ENCODE assay signal across 8 cellular contexts in genomic region chr3:87771338-87772059, GRCh38. TPM values are rescaled to one million over a fixed set of nuclear protein-coding genes. Genes with fewer than 3 reads are reported as not detected.
DNase-seq lines count a peak whose midpoint lies in the region; ATAC-seq and TF ChIP-seq lines count a peak whose summit lies in the region.

No MANE protein-coding gene starts in this region.

- peaks cover 18% of the 10 kb centered on the region for H3K27me3 Mint-ChIP-seq in activated CD8-positive, alpha-beta T cell treated with anti-CD3 and anti-CD28 coated beads, Interleukin-2, amount 10 ng/mL, durations not matched to agents 7 days and 5 days (ENCODE audit: low read depth)

- CTCF ChIA-PET in activated CD8-positive, alpha-beta T cell treated with anti-CD3 and anti-CD28 coated beads, Interleukin-2, amount 10 ng/mL, durations not matched to agents 7 days and 5 days (lab: Charles Lee): interaction anchor here (0.9 to 3.0 kb wide), 10 partner anchors 15 to 412 kb away, joined by 3 to 17 read pairs (median 4); no protein-coding TSS in a partner anchor

- ATAC-seq in GM21825 (IDR thresholded peaks at IDR 0.05; ENCODE audit: unreplicated experiment) (peak; percentile 97), foreskin keratinocyte (peak; percentile 57)
- peak; percentile 72 for ATAC-seq in activated CD8-positive, alpha-beta T cell treated with anti-CD3 and anti-CD28 coated beads, Interleukin-2, amount 10 ng/mL, durations not matched to agents 7 days and 5 days

- no peak overlapping the region for H3K27ac ChIP-seq in foreskin keratinocyte

- no peaks in the 10 kb centered on the region for H3K36me3 Mint-ChIP-seq in activated CD8-positive, alpha-beta T cell treated with anti-CD3 and anti-CD28 coated beads, Interleukin-2, amount 10 ng/mL, durations not matched to agents 7 days and 5 days (ENCODE audit: low read depth)

- no peaks in the 10 kb centered on the region for H3K27me3 ChIP-seq in foreskin keratinocyte

- intact Hi-C loops in posterior vena cava (cut with DNase I): no loop called here

- DNase-seq in NCI-H82 (lab: John Stamatoyannopoulos, UW) (peak; percentile 35), NCI-H82 treated with DMSO at 0.1 percent for 48 hours (lab: John Stamatoyannopoulos, UW; ENCODE audit: unreplicated experiment) (no peak), foreskin keratinocyte (peak; percentile 6 to 22), renal cortical epithelial cell (ENCODE audit: low read depth) (peak; percentile 49), posterior vena cava (ENCODE audit: low spot score) (no peak)
- peak; percentile 59 for DNase-seq in Jurkat, Clone E6-1 (ENCODE audit: low read depth, low spot score)
- peak; percentile 50 for DNase-seq in activated CD8-positive, alpha-beta T cell treated with anti-CD3 and anti-CD28 coated beads, Interleukin-2, amount 10 ng/mL, durations not matched to agents 7 days and 5 days

- H3K4me3 Mint-ChIP-seq in activated CD8-positive, alpha-beta T cell treated with anti-CD3 and anti-CD28 coated beads, Interleukin-2, amount 10 ng/mL, durations not matched to agents 7 days and 5 days: no peak overlapping the region

- no peak overlapping the region for H3K4me3 ChIP-seq in Jurkat, Clone E6-1 (ENCODE audit: low read length)

- no peaks in the 10 kb centered on the region for H3K4me1 ChIP-seq in foreskin keratinocyte

- H3K9me3 Mint-ChIP-seq in activated CD8-positive, alpha-beta T cell treated with anti-CD3 and anti-CD28 coated beads, Interleukin-2, amount 10 ng/mL, durations not matched to agents 7 days and 5 days (ENCODE audit: insufficient read depth): no peaks in the 10 kb centered on the region

- H3K27ac Mint-ChIP-seq in activated CD8-positive, alpha-beta T cell treated with anti-CD3 and anti-CD28 coated beads, Interleukin-2, amount 10 ng/mL, durations not matched to agents 7 days and 5 days: no peak overlapping the region

- POLR2A ChIA-PET in activated CD8-positive, alpha-beta T cell treated with anti-CD3 and anti-CD28 coated beads, Interleukin-2, amount 10 ng/mL, durations not matched to agents 7 days and 5 days (lab: Charles Lee): interaction anchor here (0.9 kb wide), 1 partner anchor 234 kb away, joined by 3 read pairs; no protein-coding TSS in a partner anchor

- no peaks in the 10 kb centered on the region for H3K4me1 Mint-ChIP-seq in activated CD8-positive, alpha-beta T cell treated with anti-CD3 and anti-CD28 coated beads, Interleukin-2, amount 10 ng/mL, durations not matched to agents 7 days and 5 days (ENCODE audit: low read depth)

- TF ChIP-seq CTCF in foreskin keratinocyte (conservative IDR thresholded peaks at IDR 0.05): peak; percentile 52

RNA-seq across cellular contexts. Expression of gene HTR1F, which starts 21.0 kb away (rescaled TPM):
- not detected for polyA plus RNA-seq in Jurkat, Clone E6-1 (2012; ENCODE audit: insufficient read depth, insufficient read length)
- total RNA-seq in activated CD8-positive, alpha-beta T cell treated with anti-CD3 and anti-CD28 coated beads, Interleukin-2, amount 10 ng/mL, durations not matched to agents 7 days and 5 days: not detected
- total RNA-seq in foreskin keratinocyte: not detected in 2 replicates
- polyA plus RNA-seq in foreskin keratinocyte: not detected in 2 replicates
- not detected in 2 replicates for total RNA-seq in renal cortical epithelial cell
- under 1 TPM; 0.56 to 0.57 TPM for total RNA-seq in posterior vena cava

Comparison
In these comparisons a context has a peak if more than half of its experiments do, and no peak if none do; other contexts are left out.
1. DNase-seq: peak in NCI-H82 (single experiment), Jurkat, Clone E6-1 (single experiment), activated CD8-positive, alpha-beta T cell treated with anti-CD3 and anti-CD28 coated beads, Interleukin-2, amount 10 ng/mL, durations not matched to agents 7 days and 5 days (single experiment), foreskin keratinocyte (2 of 2) and renal cortical epithelial cell (single experiment); none in NCI-H82 treated with DMSO at 0.1 percent for 48 hours (single experiment) and posterior vena cava (single experiment).
2. Peak in every context shown above with its lines, with median percentiles within 50 percentile points of each other: ATAC-seq.